In the genomic region with DNA sequence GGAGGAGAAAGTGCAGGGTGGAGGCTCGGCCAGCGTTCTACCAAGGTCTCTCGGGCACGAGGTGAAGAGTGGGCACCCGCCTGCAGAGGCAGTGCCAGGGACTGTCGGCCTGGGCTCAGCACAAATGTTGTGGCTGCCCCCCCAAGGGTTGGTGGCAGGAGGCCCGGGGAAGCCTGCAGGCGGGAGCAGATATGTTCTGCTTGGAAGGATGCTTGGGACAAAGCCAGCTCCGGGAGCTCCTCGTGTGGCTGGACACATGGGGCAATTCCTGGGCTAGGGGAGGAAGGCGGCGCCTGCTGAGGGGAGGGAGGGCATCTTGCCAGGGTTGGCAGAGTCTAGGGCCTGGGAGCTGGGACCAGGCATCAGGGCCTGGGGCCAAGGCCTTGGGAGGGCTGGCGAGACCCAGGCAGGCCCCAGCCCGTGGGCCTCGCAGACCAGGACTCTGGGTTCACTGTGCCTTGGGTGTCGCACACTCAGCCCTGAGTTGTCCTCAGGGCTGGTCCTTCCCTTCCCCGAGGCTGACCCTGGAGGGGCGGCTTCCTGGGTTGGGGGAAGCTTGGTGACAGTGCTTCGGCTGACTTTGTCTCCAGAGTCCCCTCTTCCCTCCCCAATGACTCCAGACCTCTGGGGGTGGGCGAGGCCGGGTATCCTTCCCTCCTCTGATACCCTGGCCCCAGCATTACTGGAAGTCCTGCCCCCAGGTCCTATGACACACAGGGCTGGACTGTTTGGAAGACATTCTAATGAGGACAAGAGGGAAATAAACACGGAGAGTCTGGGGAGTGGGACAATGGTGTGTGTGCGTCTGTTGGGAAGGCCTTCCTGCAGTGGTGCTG, we compare ENCODE assay signal across 11 cellular contexts. TPM values are rescaled to one million over a fixed set of nuclear protein-coding genes. Genes with fewer than 3 reads are reported as not detected.
DNase-seq lines count a peak whose midpoint lies in the region; ATAC-seq and TF ChIP-seq lines count a peak whose summit lies in the region.
"Had no signal": no experiment of that assay in that cellular context is flagged by ENCODE, and none has a peak within 500 bp of the region (broad histone marks: within the 10 kb centered on the region; RNA-seq: fewer than 3 reads in every experiment).

No MANE protein-coding gene starts in this region.

- DNase-seq in Daoy (ENCODE audit: low read depth) (peak; percentile 38), astrocyte of the spinal cord (ENCODE audit: low read depth, low spot score) (peak; percentile 39), left ventricle myocardium superior (peak; percentile 92), putamen (ENCODE audit: low spot score) (peak; percentile 61), middle frontal gyrus (ENCODE audit: extremely low spot score, low spot score) (no peak), NCI-H82 (lab: John Stamatoyannopoulos, UW) (no peak)
- DNase-seq: OCI-M1, T-helper 9 cell had no signal

- ATAC-seq in left ventricle myocardium superior, result peak; percentile 75
- ATAC-seq in HG02759 (IDR thresholded peaks at IDR 0.05; ENCODE audit: unreplicated experiment), result no peak
- ATAC-seq in GM21447 (IDR thresholded peaks at IDR 0.05; ENCODE audit: unreplicated experiment), result no peak

- TF ChIP-seq CTCF in astrocyte of the spinal cord (IDR thresholded peaks at IDR 0.05; ENCODE audit: low read depth, low read length), result no peak

- in situ Hi-C loops in astrocyte of the spinal cord (cut with HindIII; ENCODE audit: low sequenced_read_pairs), result no loop called here

- no peak overlapping the region for H3K4me3 ChIP-seq in astrocyte of the spinal cord (ENCODE audit: low read depth, low read length)
- H3K4me3 ChIP-seq: BLaER1 treated with 17β-estradiol and CSF1 and Interleukin-3, amounts not matched to agents 10 nM and 100 nM had no signal

- intact Hi-C loops in left ventricle myocardium superior (cut with micrococcal nuclease), result no loop called here

RNA-seq across cellular contexts. Expression of gene FBLN2, which starts 30.2 kb away (rescaled TPM):
- total RNA-seq in Daoy (2014; rRNA removed; shearing (Covaris generic)), result 8.8 and 17.9 TPM in 2 replicates
- 53.8 TPM for total RNA-seq in left ventricle myocardium superior

RNA-seq across cellular contexts. Expression of gene HDAC11, which starts 38.6 kb away (rescaled TPM):
- 1.9 and 7.1 TPM in 2 replicates for total RNA-seq in Daoy (2014; rRNA removed; shearing (Covaris generic))
- 39.8 TPM for total RNA-seq in left ventricle myocardium superior

Comparison
In these comparisons a context has a peak if more than half of its experiments do, and no peak if none do; other contexts are left out.
1. DNase-seq: peak in Daoy (single experiment), astrocyte of the spinal cord (single experiment), left ventricle myocardium superior (single experiment) and putamen (single experiment); none in middle frontal gyrus (single experiment) and NCI-H82 (single experiment).